Comparison of ENCODE assay signal across 8 cellular contexts in genomic region chr1:61056674-61057439, GRCh38. TPM values are rescaled to one million over a fixed set of nuclear protein-coding genes. Genes with fewer than 3 reads are reported as not detected.
A peak's percentile ranks its signal among the peaks of the same experiment; 100 is the strongest.
DNase-seq lines count a peak whose midpoint lies in the region; ATAC-seq and TF ChIP-seq lines count a peak whose summit lies in the region.

No MANE protein-coding gene starts in this region.

- peak in 2 of 3 donors; percentile 17 to 34 for TF ChIP-seq POLR2A in body of pancreas (IDR thresholded peaks at IDR 0.05)

- H3K4me3 ChIP-seq in AG04450 (ENCODE audit: low read depth, low read length) (peak overlapping the region; percentile 67), RWPE2 (ENCODE audit: severe bottlenecking) (peak overlapping the region; percentile 58), body of pancreas (peak overlapping the region; percentile 42 to 69)

- TF ChIP-seq CTCF in AG04450 (IDR thresholded peaks at IDR 0.05; ENCODE audit: low read depth, low read length) (no peak), RWPE2 (IDR thresholded peaks at IDR 0.05; ENCODE audit: poor library complexity, severe bottlenecking) (no peak), body of pancreas (IDR thresholded peaks at IDR 0.05) (peak in 2 of 7 experiments; percentile 10 to 12)

- peaks cover 33% of the 10 kb centered on the region for H3K27me3 ChIP-seq in AG04450 (ENCODE audit: control insufficient read depth, insufficient read depth, low read length)
- no peaks in the 10 kb centered on the region for H3K27me3 ChIP-seq in RWPE2 (ENCODE audit: insufficient read depth, poor library complexity, severe bottlenecking)
- no peaks in the 10 kb centered on the region for H3K27me3 ChIP-seq in body of pancreas

- peaks cover 6% of the 10 kb centered on the region for H3K4me1 ChIP-seq in RWPE2 (ENCODE audit: insufficient read depth, poor library complexity, severe bottlenecking)
- peaks cover 31% of the 10 kb centered on the region for H3K4me1 ChIP-seq in body of pancreas

- intact Hi-C loops in body of pancreas (cut with DNase I): no loop called here

- POLR2A ChIA-PET in AG04450 (lab: Yijun Ruan, JAX) (interaction anchor here (0.7 kb wide), 1 partner anchor 174 kb away, joined by 3 read pairs; no protein-coding TSS in a partner anchor), HEK293T (lab: Yijun Ruan, JAX) (interaction anchor here (1.1 to 2.5 kb wide), 3 partner anchors 20 to 25 kb away, joined by 3 to 12 read pairs (median 5); partner anchors contain the start of gene NFIA)

- ATAC-seq in RWPE2 (ENCODE audit: low read depth) (peak; percentile 48; the same call in 2 of the 3 replicates), body of pancreas (peak; percentile 72), GM18867 (IDR thresholded peaks at IDR 0.05; ENCODE audit: unreplicated experiment) (no peak)

- H3K27ac ChIP-seq in AG04450 (ENCODE audit: low read depth, low read length): no peak overlapping the region
- H3K27ac ChIP-seq in RWPE2 (ENCODE audit: poor library complexity, severe bottlenecking): peak overlapping the region; percentile 25
- H3K27ac ChIP-seq in body of pancreas: peak overlapping the region; percentile 75 to 96 (median 92)

- DNase-seq in AG04450 (ENCODE audit: low read depth, low spot score): no peak
- no peak for DNase-seq in HEK293T (ENCODE audit: extremely low spot score)
- DNase-seq in RWPE2 (ENCODE audit: low spot score): no peak
- DNase-seq in body of pancreas: peak; percentile 77 to 91 (median 82)
- DNase-seq in hypothalamus (lab: John Stamatoyannopoulos, UW): peak in 39 of 51 donors; percentile 9 to 74 (median 50)
- DNase-seq in putamen (ENCODE audit: low spot score): peak; percentile 79
- no peak for DNase-seq in cortex of kidney (lab: John Stamatoyannopoulos, UW)

- H3K36me3 ChIP-seq in RWPE2 (ENCODE audit: low read depth) (no peaks in the 10 kb centered on the region), body of pancreas (replicated peaks in 1 of 2; ENCODE audit: insufficient read depth in 1 of 2, low read depth in 2 of 2) (no peaks in the 10 kb centered on the region)

- CTCF ChIA-PET in AG04450 (lab: Charles Lee) (interaction anchor here (0.6 to 1.5 kb wide), 2 partner anchors 14 to 22 kb away, joined by 4 to 8 read pairs; no protein-coding TSS in a partner anchor), HEK293T (lab: Yijun Ruan, JAX) (interaction anchor here (0.7 kb wide), 2 partner anchors 30 to 78 kb away, joined by 3 to 4 read pairs; no protein-coding TSS in a partner anchor)

- H3K9me3 ChIP-seq in AG04450 (ENCODE audit: control insufficient read depth, insufficient read depth, low read length) (peaks cover 2% of the 10 kb centered on the region), RWPE2 (ENCODE audit: severe bottlenecking) (no peaks in the 10 kb centered on the region), body of pancreas (no peaks in the 10 kb centered on the region)

- WGBS in body of pancreas, 2 donors: 1% methylated on average over 48 to 49 of the region's 49 CpGs

TF ChIP-seq in HEK293T, 16 proteins besides CTCF, POLR2A, EP300 and RAD21:
- TF ChIP-seq LEF1 (IDR thresholded peaks at IDR 0.05; ENCODE audit: borderline replicate concordance) (no peak), FOXM1 (IDR thresholded peaks at IDR 0.05; ENCODE audit: borderline replicate concordance) (no peak), L3MBTL2 (conservative IDR thresholded peaks at IDR 0.05) (peak; percentile 75), PKNOX1 (IDR thresholded peaks at IDR 0.05) (peak; percentile 80), ARNT (IDR thresholded peaks at IDR 0.05) (no peak)

RNA-seq across cellular contexts. Expression of gene NFIA, which starts 25.5 kb away (rescaled TPM):
- 3.0 and 3.9 TPM in 2 replicates for polyA plus RNA-seq in AG04450 (2011; rRNA removed)
- 9.6 and 11.6 TPM in 2 replicates for polyA minus RNA-seq in AG04450 (2011; rRNA and poly(A)+ RNA removed)
- 10 to 100 TPM; 21.5 to 32.3 TPM for total RNA-seq in body of pancreas

Comparison
In these comparisons a context has a peak if more than half of its experiments do, and no peak if none do; other contexts are left out.
1. DNase-seq: peak in body of pancreas (4 of 4), hypothalamus (39 of 51) and putamen (single experiment); none in AG04450 (single experiment), HEK293T (single experiment), RWPE2 (single experiment) and cortex of kidney (single experiment).
2. Peak in every context shown above with its lines, with median percentiles within 50 percentile points of each other: H3K4me3 ChIP-seq.